ENCODE assay signal across 23 cellular contexts in genomic region chr4:108571027-108571569, GRCh38. TPM values are rescaled to one million over a fixed set of nuclear protein-coding genes. Genes with fewer than 3 reads are reported as not detected.
DNase-seq lines count a peak whose midpoint lies in the region; ATAC-seq and TF ChIP-seq lines count a peak whose summit lies in the region.
"Had no signal": no experiment of that assay in that cellular context is flagged by ENCODE, and none has a peak within 500 bp of the region (broad histone marks: within the 10 kb centered on the region; RNA-seq: fewer than 3 reads in every experiment).

No MANE protein-coding gene starts in this region.

- H3K4me1 Mint-ChIP-seq in naive thymus-derived CD4-positive, alpha-beta T cell: peaks cover 13 to 44% (median 32%) of the 10 kb centered on the region in 7 donors
- H3K4me1 Mint-ChIP-seq in activated naive CD4-positive, alpha-beta T cell treated with anti-CD3 and anti-CD28 coated beads, Interleukin-2, amount 10 ng/mL, durations not matched to agents 7 days and 5 days: peaks cover 23% of the 10 kb centered on the region
- H3K4me1 Mint-ChIP-seq: immature natural killer cell had no signal

- H3K9ac ChIP-seq in BLaER1 treated with 17β-estradiol and CSF1 and Interleukin-3, amounts not matched to agents 10 nM and 100 nM: no peak overlapping the region

- no peak overlapping the region for H3K4me3 ChIP-seq in BLaER1 treated with 17β-estradiol and CSF1 and Interleukin-3, amounts not matched to agents 10 nM and 100 nM
- H3K4me3 ChIP-seq in epithelial cell of esophagus (ENCODE audit: low read length): no peak overlapping the region
- no peak overlapping the region for H3K4me3 ChIP-seq in naive thymus-derived CD4-positive, alpha-beta T cell (ENCODE audit: low read length)
- H3K4me3 ChIP-seq: adrenal gland, cardiac muscle cell, heart right ventricle, left ventricle myocardium inferior, Peyer's patch, psoas muscle, thoracic aorta had no signal

- H3K36me3 ChIP-seq in BLaER1 treated with 17β-estradiol and CSF1 and Interleukin-3, amounts not matched to agents 10 nM and 100 nM: no peaks in the 10 kb centered on the region
- H3K36me3 ChIP-seq in naive thymus-derived CD4-positive, alpha-beta T cell (ENCODE audit: control insufficient read depth in 2 of 3, insufficient read depth in 3 of 3, low read length in 3 of 3): no peaks in the 10 kb centered on the region
- H3K36me3 ChIP-seq: adrenal gland, cardiac muscle cell, heart right ventricle, left ventricle myocardium inferior, Peyer's patch, thoracic aorta had no signal

- no peaks in the 10 kb centered on the region for H3K9me3 Mint-ChIP-seq in naive thymus-derived CD4-positive, alpha-beta T cell
- H3K9me3 Mint-ChIP-seq in activated naive CD4-positive, alpha-beta T cell treated with anti-CD3 and anti-CD28 coated beads, Interleukin-2, amount 10 ng/mL, durations not matched to agents 7 days and 5 days: no peaks in the 10 kb centered on the region
- H3K9me3 Mint-ChIP-seq: immature natural killer cell; T-helper 1 cell treated with Interleukin-12 subunit alpha and Interleukin-12 subunit beta and Interleukin-4 antibody, amounts not matched to agents 30 μg/mL and 1 μg/mL, for 36 hours had no signal

- H3K36me3 Mint-ChIP-seq in naive thymus-derived CD4-positive, alpha-beta T cell: no peaks in the 10 kb centered on the region
- H3K36me3 Mint-ChIP-seq in activated naive CD4-positive, alpha-beta T cell treated with anti-CD3 and anti-CD28 coated beads, Interleukin-2, amount 10 ng/mL, durations not matched to agents 7 days and 5 days: no peaks in the 10 kb centered on the region
- H3K36me3 Mint-ChIP-seq: immature natural killer cell had no signal

- no peaks in the 10 kb centered on the region for H3K9me3 ChIP-seq in BLaER1 treated with 17β-estradiol and CSF1 and Interleukin-3, amounts not matched to agents 10 nM and 100 nM (replicated peaks in 1 of 11)
- H3K9me3 ChIP-seq in naive thymus-derived CD4-positive, alpha-beta T cell (ENCODE audit: control insufficient read depth in 2 of 3, low read length in 3 of 3): no peaks in the 10 kb centered on the region
- H3K9me3 ChIP-seq: adrenal gland, heart right ventricle, left ventricle myocardium inferior, Peyer's patch, psoas muscle, thoracic aorta had no signal

- H3K27ac Mint-ChIP-seq in naive thymus-derived CD4-positive, alpha-beta T cell: peak overlapping the region in 5 of 9 donors; percentile 0 to 74 (median 28)
- no peak overlapping the region for H3K27ac Mint-ChIP-seq in activated naive CD4-positive, alpha-beta T cell treated with anti-CD3 and anti-CD28 coated beads, Interleukin-2, amount 10 ng/mL, durations not matched to agents 7 days and 5 days

- POLR2A ChIA-PET in naive thymus-derived CD4-positive, alpha-beta T cell (lab: Charles Lee): interaction anchor here (0.6 to 1.6 kb wide), 7 partner anchors 9 to 552 kb away, joined by 3 to 8 read pairs (median 4); no protein-coding TSS in a partner anchor

- peak; percentile 89 for DNase-seq in HS-5 (ENCODE audit: low read depth)
- peak; percentile 57 for DNase-seq in epithelial cell of esophagus (ENCODE audit: low read depth)
- no peak for DNase-seq in naive thymus-derived CD4-positive, alpha-beta T cell
- DNase-seq in activated naive CD4-positive, alpha-beta T cell treated with anti-CD3 and anti-CD28 coated beads, Interleukin-2, amount 10 ng/mL, durations not matched to agents 7 days and 5 days: no peak
- no peak for DNase-seq in sciatic nerve (ENCODE audit: low spot score)
- DNase-seq in NCI-H1417 (lab: John Stamatoyannopoulos, UW): no peak
- DNase-seq in putamen (ENCODE audit: low spot score): no peak
- DNase-seq: activated effector memory CD4-positive, alpha-beta T cell treated with Interleukin-2 at 50 U/mL for 16 hours; adrenal gland; DMS79; heart right ventricle; immature natural killer cell; left ventricle myocardium inferior; Peyer's patch; psoas muscle; stimulated activated CD4-positive, alpha-beta T cell treated with anti-CD3 and anti-CD28 coated beads, Interleukin-2, amount 100 ng/mL, for 48 hours; stimulated activated naive CD4-positive, alpha-beta T cell had no signal

- CTCF ChIA-PET in naive thymus-derived CD4-positive, alpha-beta T cell (lab: Charles Lee): interaction anchor here (0.8 to 6.4 kb wide), 14 partner anchors 24 to 555 kb away, joined by 3 to 77 read pairs (median 8); no protein-coding TSS in a partner anchor
- CTCF ChIA-PET in activated naive CD4-positive, alpha-beta T cell treated with anti-CD3 and anti-CD28 coated beads, Interleukin-2, amount 10 ng/mL, durations not matched to agents 7 days and 5 days (lab: Charles Lee): interaction anchor here (1.0 to 4.5 kb wide), 14 partner anchors 8 to 552 kb away, joined by 3 to 55 read pairs (median 8); no protein-coding TSS in a partner anchor

- TF ChIP-seq CTCF in epithelial cell of esophagus (IDR thresholded peaks at IDR 0.05; ENCODE audit: insufficient read depth, low read depth, low read length, missing control alignments): no peak

- no peaks in the 10 kb centered on the region for H4K20me1 ChIP-seq in BLaER1 treated with 17β-estradiol and CSF1 and Interleukin-3, amounts not matched to agents 10 nM and 100 nM

- H3K4me1 ChIP-seq in BLaER1 treated with 17β-estradiol and CSF1 and Interleukin-3, amounts not matched to agents 10 nM and 100 nM: peaks cover 0 to 34% (median 19%) of the 10 kb centered on the region in 10 experiments; a peak in 17 of 20 replicates
- H3K4me1 ChIP-seq in naive thymus-derived CD4-positive, alpha-beta T cell (ENCODE audit: control insufficient read depth in 2 of 2, insufficient read depth in 2 of 2, low read length in 2 of 2): peaks cover 0 to 11% of the 10 kb centered on the region in 2 donors
- H3K4me1 ChIP-seq: adrenal gland, Peyer's patch, psoas muscle had no signal

- no peak for ATAC-seq in naive thymus-derived CD4-positive, alpha-beta T cell
- ATAC-seq in sciatic nerve: no peak
- ATAC-seq: psoas muscle had no signal

- no peaks in the 10 kb centered on the region for H3K27me3 Mint-ChIP-seq in naive thymus-derived CD4-positive, alpha-beta T cell
- H3K27me3 Mint-ChIP-seq in activated naive CD4-positive, alpha-beta T cell treated with anti-CD3 and anti-CD28 coated beads, Interleukin-2, amount 10 ng/mL, durations not matched to agents 7 days and 5 days: peaks cover 4% of the 10 kb centered on the region

- peak overlapping the region in 6 of 11 experiments; percentile 16 to 57 (median 42); a peak in 10 of 22 replicates for H3K4me2 ChIP-seq in BLaER1 treated with 17β-estradiol and CSF1 and Interleukin-3, amounts not matched to agents 10 nM and 100 nM

- no peak overlapping the region for H3K4me3 Mint-ChIP-seq in naive thymus-derived CD4-positive, alpha-beta T cell
- H3K4me3 Mint-ChIP-seq in activated naive CD4-positive, alpha-beta T cell treated with anti-CD3 and anti-CD28 coated beads, Interleukin-2, amount 10 ng/mL, durations not matched to agents 7 days and 5 days: no peak overlapping the region
- H3K4me3 Mint-ChIP-seq: immature natural killer cell; T-helper 1 cell treated with Interleukin-12 subunit alpha and Interleukin-12 subunit beta and Interleukin-4 antibody, amounts not matched to agents 30 μg/mL and 1 μg/mL, for 36 hours had no signal

- H3K27ac ChIP-seq in BLaER1 treated with 17β-estradiol and CSF1 and Interleukin-3, amounts not matched to agents 10 nM and 100 nM: peak overlapping the region in 1 of 11 experiments; percentile 26; a peak in 1 of 22 replicates
- no peak overlapping the region for H3K27ac ChIP-seq in naive thymus-derived CD4-positive, alpha-beta T cell (ENCODE audit: low read depth, low read length)
- H3K27ac ChIP-seq: adrenal gland, cardiac muscle cell, heart right ventricle, HL-60, left ventricle myocardium inferior, Peyer's patch, psoas muscle, thoracic aorta, VCaP had no signal

- no peaks in the 10 kb centered on the region for H3K27me3 ChIP-seq in BLaER1 treated with 17β-estradiol and CSF1 and Interleukin-3, amounts not matched to agents 10 nM and 100 nM
- no peaks in the 10 kb centered on the region for H3K27me3 ChIP-seq in naive thymus-derived CD4-positive, alpha-beta T cell (ENCODE audit: control insufficient read depth in 2 of 2, insufficient read depth in 2 of 2, low read length in 2 of 2)
- H3K27me3 ChIP-seq: adrenal gland, cardiac muscle cell, Peyer's patch had no signal

- intact Hi-C loops in naive thymus-derived CD4-positive, alpha-beta T cell (cut with micrococcal nuclease): loop anchor here in 1 of 2 donors (2.0 kb wide), 1 partner anchor 42 kb away; no protein-coding TSS in a partner anchor
- intact Hi-C loops in sciatic nerve (cut with DNase I): loop anchor here (10.0 kb wide), 1 partner anchor 506 kb away; no protein-coding TSS in a partner anchor

RNA-seq across cellular contexts. Expression of gene RPL34, which starts 49.3 kb away (rescaled TPM):
- total RNA-seq in naive thymus-derived CD4-positive, alpha-beta T cell: 1,000 to 10,000 TPM; 1,411 to 3,442 (median 3,215) TPM
- polyA plus RNA-seq in naive thymus-derived CD4-positive, alpha-beta T cell: 1,000 to 10,000 TPM; 4,498 to 6,068 TPM
- total RNA-seq in sciatic nerve: 980 TPM

Comparison
In these comparisons a context has a peak if more than half of its experiments do, and no peak if none do; other contexts are left out.
1. DNase-seq: peak in HS-5 (single experiment) and epithelial cell of esophagus (single experiment); none in naive thymus-derived CD4-positive, alpha-beta T cell (0 of 9), activated naive CD4-positive, alpha-beta T cell treated with anti-CD3 and anti-CD28 coated beads, Interleukin-2, amount 10 ng/mL, durations not matched to agents 7 days and 5 days (single experiment), sciatic nerve (single experiment), NCI-H1417 (0 of 3) and putamen (single experiment).